In the genomic region with DNA sequence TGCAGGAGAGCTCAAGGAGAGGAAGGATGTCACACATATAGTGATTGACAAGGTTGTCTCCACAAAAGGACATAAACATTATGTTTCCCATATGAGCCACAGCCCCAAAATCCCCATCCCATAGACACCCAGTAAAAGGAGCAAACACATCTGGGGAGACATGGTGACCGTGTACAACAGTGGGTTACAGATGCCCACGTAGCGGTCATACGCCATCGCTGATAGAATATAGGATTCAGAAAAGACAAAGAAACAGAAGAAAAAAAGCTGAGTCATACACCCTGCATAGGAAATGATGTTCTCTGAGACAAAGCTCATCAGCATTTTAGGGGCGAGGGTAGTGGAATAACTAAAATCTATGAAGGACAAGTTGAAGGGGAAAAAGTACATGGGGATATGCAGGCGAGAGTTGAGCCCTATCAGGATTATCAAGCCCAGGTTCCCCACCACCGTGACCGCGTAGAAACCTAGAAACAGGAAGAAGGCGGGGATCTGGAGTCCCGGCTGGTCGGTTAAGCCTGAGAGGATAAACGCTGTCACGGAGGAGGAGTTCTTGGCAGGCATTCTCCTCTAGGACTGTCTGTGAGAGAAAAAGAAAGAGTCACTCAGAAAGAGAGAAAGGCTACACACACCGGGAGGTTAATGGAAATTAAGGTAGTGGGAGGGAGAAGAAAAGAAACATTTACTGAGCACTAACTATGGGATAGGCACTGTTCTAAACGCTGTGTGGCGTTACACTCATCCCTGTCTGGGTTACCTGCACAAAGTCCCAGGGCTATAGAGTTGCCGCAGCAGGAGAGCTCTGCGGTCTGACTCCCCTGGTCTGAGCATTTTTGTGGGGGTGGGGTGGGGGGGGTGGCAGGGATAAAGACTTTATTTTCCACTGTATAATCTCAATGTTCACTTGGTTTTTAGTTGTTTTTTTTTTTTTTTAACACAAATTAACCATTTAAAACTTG, we compare ENCODE assay signal across 8 cellular contexts. TPM values are rescaled to one million over a fixed set of nuclear protein-coding genes. Genes with fewer than 3 reads are reported as not detected.
A peak's percentile ranks its signal among the peaks of the same experiment; 100 is the strongest.
DNase-seq lines count a peak whose midpoint lies in the region; ATAC-seq and TF ChIP-seq lines count a peak whose summit lies in the region.

No MANE protein-coding gene starts in this region.

- peak; percentile 69 for DNase-seq in activated CD4-positive, alpha-beta T cell treated with anti-CD3 and anti-CD28 coated beads, Interleukin-2, amount 10 ng/mL, durations not matched to agents 24 days and 14 days
- DNase-seq in activated CD4-positive, alpha-beta T cell treated with anti-CD3 and anti-CD28 coated beads for 1 hour, result no peak
- peak; percentile 40 for DNase-seq in Jurkat, Clone E6-1 (ENCODE audit: low read depth, low spot score)
- DNase-seq in T1000 (lab: John Stamatoyannopoulos, UW) (peak; percentile 29), fibroblast of the aortic adventitia (ENCODE audit: low read depth) (peak; percentile 39), posterior cingulate gyrus (peak in 7 of 10 donors; percentile 25 to 87 (median 57)), NCI-H128 (lab: John Stamatoyannopoulos, UW; ENCODE audit: unreplicated experiment) (no peak)

- H3K36me3 Mint-ChIP-seq in activated CD4-positive, alpha-beta T cell treated with anti-CD3 and anti-CD28 coated beads, Interleukin-2, amount 10 ng/mL, durations not matched to agents 24 days and 14 days (ENCODE audit: low read depth), result no peaks in the 10 kb centered on the region

- H3K4me1 Mint-ChIP-seq in activated CD4-positive, alpha-beta T cell treated with anti-CD3 and anti-CD28 coated beads, Interleukin-2, amount 10 ng/mL, durations not matched to agents 24 days and 14 days, result peaks cover 12% of the 10 kb centered on the region

- no peak for TF ChIP-seq CTCF in fibroblast of the aortic adventitia (IDR thresholded peaks at IDR 0.05; ENCODE audit: insufficient read depth, low read length)

- H3K27ac Mint-ChIP-seq in activated CD4-positive, alpha-beta T cell treated with anti-CD3 and anti-CD28 coated beads, Interleukin-2, amount 10 ng/mL, durations not matched to agents 24 days and 14 days, result peak overlapping the region; percentile 23

- no peaks in the 10 kb centered on the region for H3K9me3 Mint-ChIP-seq in activated CD4-positive, alpha-beta T cell treated with anti-CD3 and anti-CD28 coated beads, Interleukin-2, amount 10 ng/mL, durations not matched to agents 24 days and 14 days

- H3K27me3 Mint-ChIP-seq in activated CD4-positive, alpha-beta T cell treated with anti-CD3 and anti-CD28 coated beads, Interleukin-2, amount 10 ng/mL, durations not matched to agents 24 days and 14 days, result peaks cover 19% of the 10 kb centered on the region

- H3K4me3 Mint-ChIP-seq in activated CD4-positive, alpha-beta T cell treated with anti-CD3 and anti-CD28 coated beads, Interleukin-2, amount 10 ng/mL, durations not matched to agents 24 days and 14 days, result peak overlapping the region; percentile 77

- ATAC-seq in HG02973 (IDR thresholded peaks at IDR 0.05; ENCODE audit: unreplicated experiment), result no peak

- H3K4me3 ChIP-seq in Jurkat, Clone E6-1 (ENCODE audit: low read length), result peak overlapping the region; percentile 55
- peak overlapping the region; percentile 45 for H3K4me3 ChIP-seq in fibroblast of the aortic adventitia (ENCODE audit: low read depth, low read length)

- intact Hi-C loops in activated CD4-positive, alpha-beta T cell treated with anti-CD3 and anti-CD28 coated beads, Interleukin-2, amount 10 ng/mL, durations not matched to agents 24 days and 14 days (cut with micrococcal nuclease), result no loop called here
- intact Hi-C loops in posterior cingulate gyrus (cut with DNase I), result no loop called here

RNA-seq across cellular contexts. Expression of a gene that starts 36.1 kb away (rescaled TPM):
- total RNA-seq in activated CD4-positive, alpha-beta T cell treated with anti-CD3 and anti-CD28 coated beads, Interleukin-2, amount 10 ng/mL, durations not matched to agents 24 days and 14 days, result not detected in 2 replicates
- not detected for polyA plus RNA-seq in Jurkat, Clone E6-1 (2012; ENCODE audit: insufficient read depth, insufficient read length)
- not detected in 2 replicates for total RNA-seq in fibroblast of the aortic adventitia (ENCODE audit: low replicate concordance)

RNA-seq across cellular contexts. Expression of a gene that starts 57.0 kb away (rescaled TPM):
- total RNA-seq in activated CD4-positive, alpha-beta T cell treated with anti-CD3 and anti-CD28 coated beads, Interleukin-2, amount 10 ng/mL, durations not matched to agents 24 days and 14 days, result not detected in 2 replicates
- polyA plus RNA-seq in Jurkat, Clone E6-1 (2012; ENCODE audit: insufficient read depth, insufficient read length), result not detected
- total RNA-seq in fibroblast of the aortic adventitia (ENCODE audit: low replicate concordance), result not detected in 2 replicates

Comparison
In these comparisons a context has a peak if more than half of its experiments do, and no peak if none do; other contexts are left out.
1. DNase-seq: peak in activated CD4-positive, alpha-beta T cell treated with anti-CD3 and anti-CD28 coated beads, Interleukin-2, amount 10 ng/mL, durations not matched to agents 24 days and 14 days (single experiment), Jurkat, Clone E6-1 (single experiment), T1000 (single experiment), fibroblast of the aortic adventitia (single experiment) and posterior cingulate gyrus (7 of 10); none in activated CD4-positive, alpha-beta T cell treated with anti-CD3 and anti-CD28 coated beads for 1 hour (single experiment) and NCI-H128 (single experiment).